21 cellular contexts compared by ENCODE assay signal in genomic region chr17:58281511-58282011, GRCh38. TPM values are rescaled to one million over a fixed set of nuclear protein-coding genes. Genes with fewer than 3 reads are reported as not detected.
DNase-seq lines count a peak whose midpoint lies in the region; ATAC-seq and TF ChIP-seq lines count a peak whose summit lies in the region.
"Had no signal": no experiment of that assay in that cellular context is flagged by ENCODE, and none has a peak within 500 bp of the region (broad histone marks: within the 10 kb centered on the region; RNA-seq: fewer than 3 reads in every experiment).

No MANE protein-coding gene starts in this region.

- H3K36me3 ChIP-seq in Loucy (ENCODE audit: insufficient read depth, low read length): no peaks in the 10 kb centered on the region
- H3K36me3 ChIP-seq: transverse colon had no signal

- peak overlapping the region; percentile 69 for H3K4me2 ChIP-seq in Loucy (ENCODE audit: low read depth, low read length, poor library complexity, severe bottlenecking)

- H3K9me3 ChIP-seq in Loucy (ENCODE audit: insufficient read depth, low read depth, low read length): no peaks in the 10 kb centered on the region
- H3K9me3 ChIP-seq: transverse colon had no signal

- H3K27me3 Mint-ChIP-seq in osteocyte (ENCODE audit: unreplicated experiment): no peaks in the 10 kb centered on the region

- peaks cover 2% of the 10 kb centered on the region for H3K4me1 Mint-ChIP-seq in osteocyte (ENCODE audit: unreplicated experiment)
- H3K4me1 Mint-ChIP-seq: nephron had no signal

- no peaks in the 10 kb centered on the region for H4K20me1 ChIP-seq in Loucy (ENCODE audit: insufficient read depth, low read length, poor library complexity, severe bottlenecking)

- no peaks in the 10 kb centered on the region for H3K79me2 ChIP-seq in Loucy (ENCODE audit: insufficient read depth, low read length)

- TF ChIP-seq CTCF in Loucy (conservative IDR thresholded peaks at IDR 0.05; ENCODE audit: low read length): no peak
- no peak for TF ChIP-seq CTCF in osteocyte (IDR thresholded peaks at IDR 0.05)

- H3F3A ChIP-seq in Loucy (ENCODE audit: low read depth): no peaks in the 10 kb centered on the region

- no peak overlapping the region for H3K4me3 Mint-ChIP-seq in osteocyte (ENCODE audit: unreplicated experiment)
- H3K4me3 Mint-ChIP-seq: activated T-cell treated with anti-CD3 and anti-CD28 coated beads, Interleukin-2, amount 50 U/mL, for 72 hours; CD4-positive, alpha-beta memory T cell; nephron had no signal

- no peak for ATAC-seq in GM21447 (IDR thresholded peaks at IDR 0.05; ENCODE audit: unreplicated experiment)
- no peak for ATAC-seq in HG03571 (IDR thresholded peaks at IDR 0.05; ENCODE audit: unreplicated experiment)
- ATAC-seq: activated T-cell treated with anti-CD3 and anti-CD28 coated beads, Interleukin-2, amount 50 U/mL, for 72 hours had no signal

- H3K4me1 ChIP-seq in Loucy (ENCODE audit: insufficient read depth, low read length, poor library complexity, severe bottlenecking): peaks cover 49% of the 10 kb centered on the region

- no peak overlapping the region for H2AFZ ChIP-seq in Loucy (ENCODE audit: low read length)

- H3K4me3 ChIP-seq in Loucy (ENCODE audit: low read length, poor library complexity, severe bottlenecking): peak overlapping the region; percentile 42
- H3K4me3 ChIP-seq: dorsolateral prefrontal cortex, transverse colon had no signal

- no peaks in the 10 kb centered on the region for H3K27me3 ChIP-seq in Loucy (ENCODE audit: insufficient read depth, low read length, poor library complexity, severe bottlenecking)

- H3K27ac Mint-ChIP-seq in osteocyte (ENCODE audit: unreplicated experiment): no peak overlapping the region
- H3K27ac Mint-ChIP-seq: activated T-cell treated with anti-CD3 and anti-CD28 coated beads, Interleukin-2, amount 50 U/mL, for 72 hours; CD4-positive, alpha-beta memory T cell; nephron had no signal

- DNase-seq in NCI-H1694 treated with DMSO at 0.1 percent for 48 hours (lab: John Stamatoyannopoulos, UW): peak; percentile 46
- no peak for DNase-seq in NCI-H1694 (lab: John Stamatoyannopoulos, UW)
- peak; percentile 93 for DNase-seq in SKM-1 (lab: John Stamatoyannopoulos, UW; ENCODE audit: unreplicated experiment)
- peak; percentile 38 for DNase-seq in osteocyte (ENCODE audit: extremely low spot score, unreplicated experiment)
- no peak for DNase-seq in NCI-H526 treated with DMSO at 0.1 percent for 48 hours (lab: John Stamatoyannopoulos, UW)
- DNase-seq: 8988T; activated T-cell treated with anti-CD3 and anti-CD28 coated beads, Interleukin-2, amount 50 U/mL, for 72 hours; CD4-positive, alpha-beta memory T cell; dorsolateral prefrontal cortex; EL; glutamatergic neuron; SHP77 treated with DMSO at 0.1 percent for 48 hours; stimulated activated naive CD4-positive, alpha-beta T cell treated with Interleukin-2 at 50 U/mL for 16 hours; T-helper 9 cell; transverse colon had no signal

- no peaks in the 10 kb centered on the region for H3K9me3 Mint-ChIP-seq in osteocyte (ENCODE audit: unreplicated experiment)
- H3K9me3 Mint-ChIP-seq: activated T-cell treated with anti-CD3 and anti-CD28 coated beads, Interleukin-2, amount 50 U/mL, for 72 hours; CD4-positive, alpha-beta memory T cell; nephron had no signal

- H3K9ac ChIP-seq in Loucy (ENCODE audit: low read depth, low read length, poor library complexity, severe bottlenecking): peak overlapping the region; percentile 7

- no peaks in the 10 kb centered on the region for H3K9me2 ChIP-seq in Loucy (replicated peaks; ENCODE audit: low read depth, low read length)

- H3K36me3 Mint-ChIP-seq in osteocyte (ENCODE audit: unreplicated experiment): no peaks in the 10 kb centered on the region
- H3K36me3 Mint-ChIP-seq: CD4-positive, alpha-beta memory T cell had no signal

RNA-seq across cellular contexts. Expression of gene MPO, which starts 0.8 kb away (rescaled TPM):
- total RNA-seq in osteocyte: not detected in 2 replicates
- total RNA-seq: CD4-positive, alpha-beta memory T cell; H4; transverse colon had no signal

RNA-seq across cellular contexts. Expression of gene LPO, which starts 43.2 kb away (rescaled TPM):
- not detected in 2 replicates for total RNA-seq in osteocyte
- total RNA-seq: CD4-positive, alpha-beta memory T cell; H4; MCF 10A; transverse colon had no signal

RNA-seq across cellular contexts. Expression of gene TSPOAP1, which starts 47.0 kb away (rescaled TPM):
- 0.05 TPM in 1 of 2 replicates, not detected in the other for total RNA-seq in osteocyte
- total RNA-seq: H4, MCF 10A had no signal

Comparison
In these comparisons a context has a peak if more than half of its experiments do, and no peak if none do; other contexts are left out.
1. DNase-seq: peak in NCI-H1694 treated with DMSO at 0.1 percent for 48 hours (single experiment), SKM-1 (single experiment) and osteocyte (single experiment); none in NCI-H1694 (single experiment) and NCI-H526 treated with DMSO at 0.1 percent for 48 hours (single experiment).